Comparison of ENCODE assay signal across 1 cellular context in genomic region chr7:139654270-139655181, GRCh38.
TF ChIP-seq lines count a peak whose summit lies in the region.

No MANE protein-coding gene starts in this region.

TF ChIP-seq in K562, 482 proteins besides CTCF, POLR2A, EP300 and RAD21 (continued from another document):
- TF ChIP-seq JUND (IDR thresholded peaks at IDR 0.05; ENCODE audit: borderline replicate concordance, low read depth, low read length) (peak; percentile 34; the same call in 1 of the 2 replicates), JUND (tag; IDR thresholded peaks at IDR 0.05; ENCODE audit: borderline replicate concordance, low read depth, low read length) (peak; percentile 37; the same call in 1 of the 3 replicates), ZFX (CRISPR knock-in tag; IDR thresholded peaks at IDR 0.05) (peak; percentile 36), DMBX1 (CRISPR knock-in tag; IDR thresholded peaks at IDR 0.05; ENCODE audit: borderline replicate concordance) (peak; percentile 29; the same call in 1 of the 2 replicates), HDAC1 (IDR thresholded peaks at IDR 0.05) (0 out of 4 replicates have a peak, but pooled peaks of 1 of the 2 experiments have one; percentile 8), PREB (CRISPR knock-in tag; IDR thresholded peaks at IDR 0.05) (0 out of 2 replicates have a peak, but pooled peaks have one; percentile 76), FOSL1 (tag; conservative IDR thresholded peaks at IDR 0.05) (peak; percentile 91), NR4A1 (CRISPR knock-in tag; IDR thresholded peaks at IDR 0.05) (no peak), NR4A1 (tag; IDR thresholded peaks at IDR 0.05) (no peak), ARID1B (IDR thresholded peaks at IDR 0.05) (peak; percentile 30; the same call in 1 of the 2 replicates), SRF (CRISPR knock-in tag; IDR thresholded peaks at IDR 0.05) (peak in 1 of 2 experiments; percentile 77; a peak in 1 of 4 replicates), ZBTB33 (CRISPR knock-in tag; IDR thresholded peaks at IDR 0.05) (peak; percentile 61; the same call in 1 of the 2 replicates), ZNF398 (CRISPR knock-in tag; IDR thresholded peaks at IDR 0.05) (no peak), CHD7 (IDR thresholded peaks at IDR 0.05; ENCODE audit: low read depth, low read length) (no peak), ATF3 (IDR thresholded peaks at IDR 0.05) (peak; percentile 53), ATF3 (CRISPR knock-in tag; conservative IDR thresholded peaks at IDR 0.05) (no peak), ZNF263 (CRISPR knock-in tag; IDR thresholded peaks at IDR 0.05; ENCODE audit: borderline replicate concordance) (no peak), ZNF212 (CRISPR knock-in tag; IDR thresholded peaks at IDR 0.05) (no peak), TCFL5 (CRISPR knock-in tag; conservative IDR thresholded peaks at IDR 0.05) (no peak), IRF2 (CRISPR knock-in tag; IDR thresholded peaks at IDR 0.05) (no peak), ZNF766 (CRISPR knock-in tag; conservative IDR thresholded peaks at IDR 0.05) (0 out of 2 replicates have a peak, but pooled peaks have one; percentile 36), SIN3B (IDR thresholded peaks at IDR 0.05; ENCODE audit: low read depth) (no peak), ZNF445 (CRISPR knock-in tag; IDR thresholded peaks at IDR 0.05; ENCODE audit: low read depth) (no peak), ZNF395 (CRISPR knock-in tag; IDR thresholded peaks at IDR 0.05) (0 out of 2 replicates have a peak, but pooled peaks have one; percentile 7), ZC3H4 (CRISPR knock-in tag; IDR thresholded peaks at IDR 0.05; ENCODE audit: borderline replicate concordance) (no peak)
TF ChIP-seq in K562: peak in this region for 13.
